ENCODE assay signal across 21 cellular contexts in genomic region chr5:134037160-134037559, GRCh38. TPM values are rescaled to one million over a fixed set of nuclear protein-coding genes. Genes with fewer than 3 reads are reported as not detected.
A peak's percentile ranks its signal among the peaks of the same experiment; 100 is the strongest.
DNase-seq lines count a peak whose midpoint lies in the region; ATAC-seq, FAIRE-seq and TF ChIP-seq lines count a peak whose summit lies in the region.
"Had no signal": no experiment of that assay in that cellular context is flagged by ENCODE, and none has a peak within 500 bp of the region (broad histone marks: within the 10 kb centered on the region; RNA-seq: fewer than 3 reads in every experiment).

No MANE protein-coding gene starts in this region.

- H3K9ac ChIP-seq in GM12878 (ENCODE audit: control insufficient read depth, insufficient read depth, low read length): no peak overlapping the region
- H3K9ac ChIP-seq: BLaER1 had no signal

- H2AFZ ChIP-seq in GM12878 (ENCODE audit: control insufficient read depth, low read depth, low read length): no peak overlapping the region

- peak; percentile 21; the same call in 1 of the 2 replicates for TF ChIP-seq RAD21 in Ishikawa (IDR thresholded peaks at IDR 0.05; ENCODE audit: low read depth)
- TF ChIP-seq RAD21 in GM12878 (IDR thresholded peaks at IDR 0.05; ENCODE audit: insufficient read depth, low read depth, low read length): 0 out of 2 replicates have a peak, but pooled peaks have one; percentile 6

- H3K4me1 ChIP-seq in GM12878 (ENCODE audit: control insufficient read depth, insufficient read depth, low read length): peaks cover 16% of the 10 kb centered on the region

- CTCF ChIA-PET in GM12878 (lab: Yijun Ruan, JAX): interaction anchor here (0.9 to 18.2 kb wide), 4 partner anchors 57 to 136 kb away, joined by 3 to 792 read pairs (median 3); no protein-coding TSS in a partner anchor

- H3K4me3 Mint-ChIP-seq in stimulated activated memory B cell treated with anti-CD40 and anti-IgM and Interleukin-4, amounts not matched to agents 10 μg/mL and 1 μg/mL and 100 μg/mL, for 72 hours: no peak overlapping the region
- H3K4me3 Mint-ChIP-seq in activated naive CD8-positive, alpha-beta T cell treated with anti-CD3 and anti-CD28 coated beads, Interleukin-2, amount 50 U/mL, for 24 hours: no peak overlapping the region
- H3K4me3 Mint-ChIP-seq: CD4-positive, alpha-beta T cell; H9 had no signal

- intact Hi-C loops in GM12878 (cut with micrococcal nuclease; ENCODE audit: unreplicated experiment): no loop called here

- no peaks in the 10 kb centered on the region for H3K36me3 ChIP-seq in GM12878 (ENCODE audit: control insufficient read depth in 2 of 2, insufficient read depth in 2 of 2, low read length in 1 of 2)
- H3K36me3 ChIP-seq: BLaER1, SJSA1 had no signal

- no peaks in the 10 kb centered on the region for H3K79me2 ChIP-seq in GM12878 (ENCODE audit: control insufficient read depth, insufficient read depth, low read length)

- TF ChIP-seq POLR2A in GM12878 (IDR thresholded peaks at IDR 0.05; ENCODE audit: low read depth, low read length): no peak

- no peaks in the 10 kb centered on the region for H4K20me1 ChIP-seq in GM12878 (ENCODE audit: control insufficient read depth, insufficient read depth)
- H4K20me1 ChIP-seq: BLaER1 had no signal

- peak in 1 of 3 experiments; percentile 11; a peak in 1 of 6 replicates for TF ChIP-seq CTCF in GM12878 (IDR thresholded peaks at IDR 0.05 in 2 of 3, conservative IDR thresholded peaks at IDR 0.05 in 1 of 3; ENCODE audit: control insufficient read depth in 2 of 3, extremely low read depth in 1 of 3, insufficient read depth in 1 of 3, low read depth in 3 of 3, low read length in 3 of 3)

- H3K27me3 ChIP-seq in GM12878 (replicated peaks in 1 of 2; ENCODE audit: control insufficient read depth in 2 of 2, insufficient read depth in 2 of 2, low read length in 1 of 2): no peaks in the 10 kb centered on the region
- H3K27me3 ChIP-seq: BLaER1, SJSA1 had no signal

- DNase-seq in GM12878 (ENCODE audit: low read depth, low spot score) (no peak), left lobe of liver (ENCODE audit: low spot score) (no peak), NCI-H82 treated with DMSO at 0.1 percent for 48 hours (lab: John Stamatoyannopoulos, UW; ENCODE audit: unreplicated experiment) (no peak), anterior cingulate cortex (lab: John Stamatoyannopoulos, UW) (no peak)
- DNase-seq in activated naive CD8-positive, alpha-beta T cell treated with anti-CD3 and anti-CD28 coated beads, Interleukin-2, amount 50 U/mL, for 24 hours: no peak
- DNase-seq: ACHN; CD4-positive, alpha-beta T cell; COR-L47; DMS79 treated with DMSO at 0.1 percent for 48 hours; H9; NCI-H1417; NCI-H1694 treated with DMSO at 0.1 percent for 48 hours; NCI-H2081 treated with DMSO at 0.1 percent for 48 hours; NCI-H2171 treated with DMSO at 0.1 percent for 48 hours; NCI-H524 treated with DMSO at 0.1 percent for 48 hours had no signal

- no peak overlapping the region for H3K4me3 ChIP-seq in GM12878
- H3K4me3 ChIP-seq: BLaER1, SJSA1 had no signal

- no peaks in the 10 kb centered on the region for H3K9me3 ChIP-seq in GM12878 (replicated peaks; ENCODE audit: control insufficient read depth, insufficient read depth, low read length)
- H3K9me3 ChIP-seq: BLaER1, SJSA1 had no signal

- SMC1A ChIA-PET in GM12878 (lab: Charles Lee; ENCODE audit: uncharacterized antibody, unreplicated experiment): interaction anchor here (1.5 to 18.2 kb wide), 3 partner anchors 11 to 107 kb away, joined by 3 to 441 read pairs (median 177); no protein-coding TSS in a partner anchor

- no peak overlapping the region for H3K27ac ChIP-seq in GM12878 (ENCODE audit: control insufficient read depth, insufficient read depth)
- H3K27ac ChIP-seq: BLaER1, HL-60, SJSA1 had no signal

- 51% methylated on average over 2 of the region's 2 CpGs for WGBS in GM12878 (ENCODE audit: insufficient coverage, insufficient replicate concordance, low lambda C conversion rate, missing lambda C conversion rate)

- H3K9me3 Mint-ChIP-seq in stimulated activated memory B cell treated with anti-CD40 and anti-IgM and Interleukin-4, amounts not matched to agents 10 μg/mL and 1 μg/mL and 100 μg/mL, for 72 hours: no peaks in the 10 kb centered on the region
- no peaks in the 10 kb centered on the region for H3K9me3 Mint-ChIP-seq in activated naive CD8-positive, alpha-beta T cell treated with anti-CD3 and anti-CD28 coated beads, Interleukin-2, amount 50 U/mL, for 24 hours
- H3K9me3 Mint-ChIP-seq: CD4-positive, alpha-beta T cell had no signal

- POLR2A ChIA-PET in GM12878 (lab: Charles Lee): no interaction called here

- no peak overlapping the region for H3K4me2 ChIP-seq in GM12878 (ENCODE audit: control insufficient read depth, insufficient read depth)
- H3K4me2 ChIP-seq: BLaER1 had no signal

- no peak for ATAC-seq in GM12878
- peak; percentile 74 for ATAC-seq in left lobe of liver
- ATAC-seq in stimulated activated memory B cell treated with anti-CD40 and anti-IgM and Interleukin-4, amounts not matched to agents 10 μg/mL and 1 μg/mL and 100 μg/mL, for 72 hours: no peak
- ATAC-seq in activated naive CD8-positive, alpha-beta T cell treated with anti-CD3 and anti-CD28 coated beads, Interleukin-2, amount 50 U/mL, for 24 hours: no peak

- RAD21 ChIA-PET in GM12878 (lab: Charles Lee; ENCODE audit: unreplicated experiment): interaction anchor here (1.0 to 2.0 kb wide), 3 partner anchors 74 to 110 kb away, joined by 3 to 5 read pairs (median 3); no protein-coding TSS in a partner anchor

- in situ Hi-C loops in GM12878 (cut with MboI): no loop called here

- FAIRE-seq in GM12878 (lab: Jason Lieb, UNC): no peak
- FAIRE-seq: GM12891 had no signal

- no TSS peak for BruUV-seq in GM12878 (replicated peaks; lab: Mats Ljungman, UMichigan)

- TF ChIP-seq EP300 in Ishikawa (IDR thresholded peaks at IDR 0.05; ENCODE audit: borderline replicate concordance) (no peak), GM12878 (IDR thresholded peaks at IDR 0.05; ENCODE audit: borderline replicate concordance in 1 of 2, control insufficient read depth in 1 of 2, low read depth in 2 of 2, low read length in 2 of 2) (no peak)

- no peaks in the 10 kb centered on the region for H3K27me3 Mint-ChIP-seq in stimulated activated memory B cell treated with anti-CD40 and anti-IgM and Interleukin-4, amounts not matched to agents 10 μg/mL and 1 μg/mL and 100 μg/mL, for 72 hours
- no peaks in the 10 kb centered on the region for H3K27me3 Mint-ChIP-seq in activated naive CD8-positive, alpha-beta T cell treated with anti-CD3 and anti-CD28 coated beads, Interleukin-2, amount 50 U/mL, for 24 hours
- H3K27me3 Mint-ChIP-seq: CD4-positive, alpha-beta T cell had no signal

- H3K36me3 Mint-ChIP-seq in stimulated activated memory B cell treated with anti-CD40 and anti-IgM and Interleukin-4, amounts not matched to agents 10 μg/mL and 1 μg/mL and 100 μg/mL, for 72 hours: no peaks in the 10 kb centered on the region
- no peaks in the 10 kb centered on the region for H3K36me3 Mint-ChIP-seq in activated naive CD8-positive, alpha-beta T cell treated with anti-CD3 and anti-CD28 coated beads, Interleukin-2, amount 50 U/mL, for 24 hours (ENCODE audit: low read depth)

- H3K27ac Mint-ChIP-seq in stimulated activated memory B cell treated with anti-CD40 and anti-IgM and Interleukin-4, amounts not matched to agents 10 μg/mL and 1 μg/mL and 100 μg/mL, for 72 hours: peak overlapping the region; percentile 22
- no peak overlapping the region for H3K27ac Mint-ChIP-seq in activated naive CD8-positive, alpha-beta T cell treated with anti-CD3 and anti-CD28 coated beads, Interleukin-2, amount 50 U/mL, for 24 hours
- H3K27ac Mint-ChIP-seq: CD4-positive, alpha-beta T cell; H9 had no signal

- peaks cover 22% of the 10 kb centered on the region for H3K4me1 Mint-ChIP-seq in stimulated activated memory B cell treated with anti-CD40 and anti-IgM and Interleukin-4, amounts not matched to agents 10 μg/mL and 1 μg/mL and 100 μg/mL, for 72 hours
- H3K4me1 Mint-ChIP-seq in activated naive CD8-positive, alpha-beta T cell treated with anti-CD3 and anti-CD28 coated beads, Interleukin-2, amount 50 U/mL, for 24 hours: peaks cover 27% of the 10 kb centered on the region

TF ChIP-seq in Ishikawa, 13 proteins besides CTCF, POLR2A, EP300 and RAD21:
- TF ChIP-seq CREB1 (IDR thresholded peaks at IDR 0.05; ENCODE audit: low read depth) (no peak), MAX (IDR thresholded peaks at IDR 0.05) (no peak), TEAD4 (IDR thresholded peaks at IDR 0.05) (no peak), EGR1 (IDR thresholded peaks at IDR 0.05) (no peak), YY1 (IDR thresholded peaks at IDR 0.05; ENCODE audit: low read depth) (no peak), TAF1 (IDR thresholded peaks at IDR 0.05; ENCODE audit: low read depth) (no peak)

TF ChIP-seq in GM12878, 131 proteins besides CTCF, POLR2A, EP300 and RAD21 (continues in another document):
- no peak for TF ChIP-seq MLLT1 (IDR thresholded peaks at IDR 0.05)

RNA-seq across cellular contexts. Expression of gene VDAC1, which starts 32.4 kb away (rescaled TPM):
- total RNA-seq in GM12878 (2013; cell fraction: nucleolus; rRNA removed): 106 and 109 TPM in 2 replicates
- total RNA-seq in GM12878 (2014; rRNA removed) (314 and 372 TPM in 2 replicates), GM12878 (2014; rRNA removed; fragmentation: Illumina TruSeq; extraction: Trizol) (420 and 440 TPM in 2 replicates), GM12878 (2021) (323 and 329 TPM in 2 replicates), left lobe of liver (91.2 TPM)
- 226 TPM for polyA plus RNA-seq in GM12878 (2011; ENCODE audit: low read depth)
- polyA plus RNA-seq in GM12878 (2011; rRNA removed) (245 and 246 TPM in 2 replicates), GM12878 (2014; fragmentation: Illumina TruSeq; extraction: Trizol) (448 and 558 TPM in 2 replicates), GM12878 (2014; fragmentation: Nextera tagmentation; extraction: Ambion mirVana) (100 to 1,000 TPM; 276 to 376 TPM), GM12878 (2014; rRNA removed) (260 and 293 TPM in 2 replicates), GM12878 (2016; fragmentation: Nextera tagmentation; extraction: Ambion mirVana) (100 to 1,000 TPM; 464 to 488 TPM)
- polyA plus RNA-seq in GM12878 (2011; cell fraction: cytosol; rRNA removed): 168 and 223 TPM in 2 replicates
- 155 and 189 TPM in 2 replicates for polyA plus RNA-seq in GM12878 (2011; cell fraction: nucleus; rRNA removed)
- polyA plus RNA-seq in GM12878 (2012): 300 and 373 TPM in 2 replicates
- 127 and 259 TPM in 2 replicates for polyA minus RNA-seq in GM12878 (2011; rRNA and poly(A)+ RNA removed)
- polyA minus RNA-seq in GM12878 (2011; cell fraction: cytosol; rRNA and poly(A)+ RNA removed): 100.0 and 136 TPM in 2 replicates
- polyA minus RNA-seq in GM12878 (2011; cell fraction: nucleus; rRNA and poly(A)+ RNA removed): 40.5 and 61.9 TPM in 2 replicates
